11 cellular contexts compared by ENCODE assay signal in the genomic region with DNA sequence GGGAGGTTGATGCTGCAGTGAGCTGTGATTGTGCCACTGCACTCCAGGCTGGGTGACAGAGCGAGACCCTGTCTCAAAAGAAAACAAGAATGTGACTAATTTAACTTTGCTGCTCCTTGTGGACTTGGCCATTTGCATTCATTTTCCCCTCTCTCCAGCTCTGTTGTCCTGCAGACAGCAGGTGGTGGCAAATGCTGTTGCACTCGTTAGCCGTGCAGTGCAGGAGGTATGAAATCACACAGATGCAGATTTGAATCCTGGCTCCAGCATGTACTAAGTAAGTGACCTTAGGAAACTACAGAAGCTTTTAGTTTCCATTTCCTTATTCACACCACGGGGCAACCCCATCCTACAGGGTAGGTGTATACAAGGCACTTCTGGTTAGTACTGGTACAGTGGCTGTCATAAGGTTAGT. TPM values are rescaled to one million over a fixed set of nuclear protein-coding genes. Genes with fewer than 3 reads are reported as not detected.
A peak's percentile ranks its signal among the peaks of the same experiment; 100 is the strongest.
DNase-seq lines count a peak whose midpoint lies in the region; ATAC-seq and TF ChIP-seq lines count a peak whose summit lies in the region.
"Had no signal": no experiment of that assay in that cellular context is flagged by ENCODE, and none has a peak within 500 bp of the region (broad histone marks: within the 10 kb centered on the region; RNA-seq: fewer than 3 reads in every experiment).

No MANE protein-coding gene starts in this region.

- no peaks in the 10 kb centered on the region for H3K36me3 ChIP-seq in right atrium auricular region

- H3K27me3 Mint-ChIP-seq in glutamatergic neuron (ENCODE audit: unreplicated experiment): peaks cover 4% of the 10 kb centered on the region

- no peaks in the 10 kb centered on the region for H3K9me3 ChIP-seq in right atrium auricular region

- peaks cover 1% of the 10 kb centered on the region for H3K9me3 Mint-ChIP-seq in glutamatergic neuron (ENCODE audit: unreplicated experiment)
- H3K9me3 Mint-ChIP-seq: naive B cell had no signal

- H3K4me1 Mint-ChIP-seq in glutamatergic neuron (ENCODE audit: low read depth, unreplicated experiment): peaks cover 5% of the 10 kb centered on the region

- H3K4me1 ChIP-seq in right atrium auricular region: peaks cover 0 to 8% of the 10 kb centered on the region in 2 donors

- H3K4me3 ChIP-seq in right atrium auricular region: no peak overlapping the region

- H3K4me3 Mint-ChIP-seq in glutamatergic neuron (ENCODE audit: unreplicated experiment): peak overlapping the region; percentile 25
- H3K4me3 Mint-ChIP-seq: naive B cell had no signal

- H3K27me3 ChIP-seq in right atrium auricular region: no peaks in the 10 kb centered on the region

- DNase-seq in glutamatergic neuron (peak; percentile 41), GM19240 (ENCODE audit: insufficient read length, low spot score) (no peak), GM03348 (ENCODE audit: low spot score) (no peak), right atrium auricular region (ENCODE audit: low spot score) (no peak)
- DNase-seq: naive B cell, NCI-H524 treated with DMSO at 0.1 percent for 48 hours had no signal

- TF ChIP-seq CTCF in glutamatergic neuron (IDR thresholded peaks at IDR 0.05; ENCODE audit: partially characterized antibody, unreplicated experiment) (no peak), right atrium auricular region (IDR thresholded peaks at IDR 0.05) (no peak)

- peak overlapping the region; percentile 64 for H3K27ac Mint-ChIP-seq in glutamatergic neuron (ENCODE audit: unreplicated experiment)
- H3K27ac Mint-ChIP-seq: naive B cell had no signal

- H3K27ac ChIP-seq in right atrium auricular region: no peak overlapping the region
- H3K27ac ChIP-seq: HL-60 had no signal

- H3K36me3 Mint-ChIP-seq in glutamatergic neuron (ENCODE audit: unreplicated experiment): no peaks in the 10 kb centered on the region
- H3K36me3 Mint-ChIP-seq: naive B cell had no signal

- ATAC-seq in GM18867 (IDR thresholded peaks at IDR 0.05; ENCODE audit: unreplicated experiment): peak; percentile 77
- ATAC-seq in GM21619 (IDR thresholded peaks at IDR 0.05; ENCODE audit: unreplicated experiment): peak; percentile 86
- ATAC-seq in HG03439 (IDR thresholded peaks at IDR 0.05; ENCODE audit: unreplicated experiment): peak; percentile 71
- ATAC-seq in HG03280 (IDR thresholded peaks at IDR 0.05; ENCODE audit: unreplicated experiment): no peak

RNA-seq across cellular contexts. Expression of a gene that starts 9.6 kb away (rescaled TPM):
- total RNA-seq in glutamatergic neuron (ENCODE audit: unreplicated experiment) (10.9 TPM), right atrium auricular region (1 to 10 TPM in 1 of 2 donors, under 1 TPM in 1; 0.56 to 1.9 TPM)
